ENCODE assay signal across 9 cellular contexts in the genomic region with DNA sequence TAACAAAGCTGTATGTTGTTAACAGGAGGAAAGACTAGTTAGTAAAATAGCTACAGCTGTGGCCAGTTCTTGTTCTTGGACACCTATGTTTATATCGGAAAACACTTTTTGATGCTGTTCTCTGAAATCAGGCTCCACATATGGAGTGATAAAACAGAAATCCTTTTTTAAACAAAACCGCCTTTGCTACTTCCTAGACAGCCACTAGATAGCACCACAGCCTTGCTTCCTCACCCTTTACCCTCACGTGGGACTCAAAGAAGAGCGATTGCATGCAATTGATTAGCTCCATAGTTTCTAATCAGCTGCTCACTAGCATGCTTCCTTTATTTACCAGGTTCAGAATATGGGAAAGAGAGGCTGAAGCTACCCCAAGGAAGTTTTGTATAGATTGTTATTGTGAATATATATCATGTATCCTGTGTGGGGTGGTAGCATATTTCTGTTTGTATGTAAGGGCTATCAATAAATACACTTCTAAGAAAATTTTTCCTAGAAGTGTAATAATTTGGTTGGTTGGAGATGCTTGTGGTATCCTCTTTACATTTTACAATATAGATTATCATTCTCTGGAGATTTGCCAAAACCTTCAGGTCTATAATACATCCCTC. TPM values are rescaled to one million over a fixed set of nuclear protein-coding genes. Genes with fewer than 3 reads are reported as not detected.
DNase-seq lines count a peak whose midpoint lies in the region; ATAC-seq and TF ChIP-seq lines count a peak whose summit lies in the region.
"Had no signal": no experiment of that assay in that cellular context is flagged by ENCODE, and none has a peak within 500 bp of the region (broad histone marks: within the 10 kb centered on the region; RNA-seq: fewer than 3 reads in every experiment).

No MANE protein-coding gene starts in this region.

- peaks cover 16% of the 10 kb centered on the region for H3K4me1 ChIP-seq in DOHH2 (ENCODE audit: control insufficient read depth, low read length)
- H3K4me1 ChIP-seq in KMS-11 (ENCODE audit: low read depth, poor library complexity, severe bottlenecking): no peaks in the 10 kb centered on the region

- no peak for ATAC-seq in activated CD4-positive, CD25-positive, alpha-beta regulatory T cell treated with anti-CD3 and anti-CD28 coated beads, Interleukin-2, amount 50 U/mL, for 24 hours
- no peak for ATAC-seq in GM21360 (IDR thresholded peaks at IDR 0.05; ENCODE audit: unreplicated experiment)
- ATAC-seq in HG02642 (IDR thresholded peaks at IDR 0.05; ENCODE audit: poor library complexity, unreplicated experiment): no peak

- no peaks in the 10 kb centered on the region for H4K20me1 ChIP-seq in DOHH2 (ENCODE audit: control insufficient read depth, insufficient read depth, low read depth, low read length)
- no peaks in the 10 kb centered on the region for H4K20me1 ChIP-seq in KMS-11 (ENCODE audit: insufficient read depth)

- H3K27me3 ChIP-seq in DOHH2 (ENCODE audit: control insufficient read depth, low read length): peaks cover 17% of the 10 kb centered on the region
- no peaks in the 10 kb centered on the region for H3K27me3 ChIP-seq in KMS-11 (ENCODE audit: insufficient read depth, low read depth)

- DNase-seq in SHP77 treated with DMSO at 0.1 percent for 48 hours (lab: John Stamatoyannopoulos, UW) (peak; percentile 51), epithelial cell of proximal tubule (ENCODE audit: low read depth) (no peak), pons (ENCODE audit: low spot score) (peak; percentile 60)

- H2AFZ ChIP-seq in KMS-11 (ENCODE audit: low read depth): 0 out of 2 replicates have a peak overlapping the region, but pooled peaks have one; percentile 19

- no peaks in the 10 kb centered on the region for H3K36me3 ChIP-seq in DOHH2 (ENCODE audit: control insufficient read depth, low read length)
- H3K36me3 ChIP-seq in KMS-11 (ENCODE audit: insufficient read depth): no peaks in the 10 kb centered on the region

- H3K4me3 ChIP-seq in DOHH2 (ENCODE audit: low read length): peak overlapping the region; percentile 39
- H3K4me3 ChIP-seq in KMS-11 (IDR thresholded peaks at IDR 0.05; ENCODE audit: insufficient read depth, low read depth, low read length): no peak overlapping the region
- no peak overlapping the region for H3K4me3 ChIP-seq in epithelial cell of proximal tubule (ENCODE audit: low read depth, low read length)

- H3K27ac ChIP-seq in DOHH2 (ENCODE audit: low read depth, low read length) (no peak overlapping the region), KMS-11 (no peak overlapping the region)

- no peaks in the 10 kb centered on the region for H3F3A ChIP-seq in DOHH2 (ENCODE audit: control insufficient read depth, insufficient read depth)

- H3K9ac ChIP-seq in KMS-11: no peak overlapping the region

- H3K9me2 ChIP-seq in DOHH2 (replicated peaks; ENCODE audit: control insufficient read depth, low read length): no peaks in the 10 kb centered on the region

- peaks cover 7% of the 10 kb centered on the region for H3K79me2 ChIP-seq in DOHH2 (ENCODE audit: control insufficient read depth, low read length)
- H3K79me2 ChIP-seq in KMS-11 (ENCODE audit: insufficient read depth, low read depth): no peaks in the 10 kb centered on the region

- H3K9me3 ChIP-seq in DOHH2 (ENCODE audit: control insufficient read depth, insufficient read depth, low read length): no peaks in the 10 kb centered on the region

- H3K4me2 ChIP-seq in DOHH2 (ENCODE audit: low read length) (peak overlapping the region; percentile 52), KMS-11 (no peak overlapping the region)

- TF ChIP-seq CTCF in DOHH2 (IDR thresholded peaks at IDR 0.05; ENCODE audit: low read depth, low read length, poor library complexity, severe bottlenecking): peak; percentile 37
- TF ChIP-seq CTCF in KMS-11 (conservative IDR thresholded peaks at IDR 0.05; ENCODE audit: low read depth, low read length): no peak
- TF ChIP-seq CTCF in epithelial cell of proximal tubule (conservative IDR thresholded peaks at IDR 0.05; ENCODE audit: low read depth, low read length): peak; percentile 76

RNA-seq across cellular contexts. Expression of a gene that starts 4.3 kb away (rescaled TPM):
- total RNA-seq in epithelial cell of proximal tubule: 22.1 and 27.1 TPM in 2 replicates

RNA-seq across cellular contexts. Expression of a gene that starts 11.4 kb away (rescaled TPM):
- not detected in 2 replicates for total RNA-seq in epithelial cell of proximal tubule
- total RNA-seq: left cardiac atrium had no signal

RNA-seq across cellular contexts. Expression of a gene that starts 34.0 kb away (rescaled TPM):
- total RNA-seq in epithelial cell of proximal tubule: not detected in 2 replicates

RNA-seq across cellular contexts. Expression of a gene that starts 42.8 kb away (rescaled TPM):
- not detected in 2 replicates for total RNA-seq in epithelial cell of proximal tubule

RNA-seq across cellular contexts. Expression of a gene that starts 44.0 kb away (rescaled TPM):
- total RNA-seq in epithelial cell of proximal tubule: 80.1 and 83.0 TPM in 2 replicates
